15 cellular contexts compared by ENCODE assay signal in genomic region chr11:20596629-20597129, GRCh38. TPM values are rescaled to one million over a fixed set of nuclear protein-coding genes. Genes with fewer than 3 reads are reported as not detected.
A peak's percentile ranks its signal among the peaks of the same experiment; 100 is the strongest.
DNase-seq lines count a peak whose midpoint lies in the region; ATAC-seq and TF ChIP-seq lines count a peak whose summit lies in the region.
"Had no signal": no experiment of that assay in that cellular context is flagged by ENCODE, and none has a peak within 500 bp of the region (broad histone marks: within the 10 kb centered on the region; RNA-seq: fewer than 3 reads in every experiment).

No MANE protein-coding gene starts in this region.

- DNase-seq in heart right ventricle: no peak
- DNase-seq in cardiac septum (ENCODE audit: low spot score): no peak
- DNase-seq in iPS-NIHi11 (ENCODE audit: low spot score): peak; percentile 55
- DNase-seq in thoracic aorta (ENCODE audit: low spot score): no peak
- DNase-seq in DMS79 (lab: John Stamatoyannopoulos, UW): no peak
- no peak for DNase-seq in DMS53 treated with DMSO at 0.1 percent for 48 hours (lab: John Stamatoyannopoulos, UW; ENCODE audit: unreplicated experiment)
- DNase-seq in foreskin fibroblast: no peak
- DNase-seq: activated T-cell treated with anti-CD3 and anti-CD28 coated beads, Interleukin-2, amount 50 U/mL, for 24 hours; anterior cingulate cortex; effector memory CD4-positive, alpha-beta T cell; mesenchymal stem cell; stimulated activated CD4-positive, alpha-beta T cell treated with anti-CD3 and anti-CD28 coated beads, Interleukin-2, amount 100 ng/mL, for 48 hours had no signal

- H3K9me3 Mint-ChIP-seq in brain: peaks cover 0 to 11% (median 4%) of the 10 kb centered on the region in 5 experiments

- peak overlapping the region; percentile 76 to 84 (median 81) for H3K4me3 Mint-ChIP-seq in brain
- H3K4me3 Mint-ChIP-seq: activated T-cell treated with anti-CD3 and anti-CD28 coated beads, Interleukin-2, amount 50 U/mL, for 24 hours; stimulated activated effector memory CD8-positive, alpha-beta T cell treated with anti-CD3 and anti-CD28 coated beads, Interleukin-12 subunit alpha, Interleukin-12 subunit beta, amount 100 ng/mL, for 72 hours had no signal

- H3K27me3 ChIP-seq in heart right ventricle (peaks cover 15 to 99% (median 88%) of the 10 kb centered on the region in 7 donors), thoracic aorta (replicated peaks; ENCODE audit: insufficient read depth) (peaks cover 12% of the 10 kb centered on the region)

- H3K4me1 ChIP-seq in heart right ventricle (peaks cover 0 to 14% (median 7%) of the 10 kb centered on the region in 9 donors), thoracic aorta (ENCODE audit: control insufficient read depth in 1 of 2, low read depth in 2 of 2) (peaks cover 0 to 10% of the 10 kb centered on the region in 2 donors)
- H3K4me1 ChIP-seq: parathyroid adenoma had no signal

- H3K9me3 ChIP-seq in heart right ventricle (no peaks in the 10 kb centered on the region), thoracic aorta (no peaks in the 10 kb centered on the region)

- TF ChIP-seq CTCF in heart right ventricle (IDR thresholded peaks at IDR 0.05) (no peak), brain (conservative IDR thresholded peaks at IDR 0.05) (no peak), thoracic aorta (IDR thresholded peaks at IDR 0.05) (no peak), foreskin fibroblast (IDR thresholded peaks at IDR 0.05; ENCODE audit: low read depth, low read length) (no peak)

- intact Hi-C loops in heart right ventricle (cut with DNase I) (no loop called here), cardiac septum (cut with DNase I) (no loop called here)

- ATAC-seq in heart right ventricle (peak in 2 of 8 donors; percentile 33 to 41), thoracic aorta (ENCODE audit: insufficient number of reproducible peaks, low FRiP score, low read depth) (no peak)
- ATAC-seq: stimulated activated effector memory CD8-positive, alpha-beta T cell treated with anti-CD3 and anti-CD28 coated beads, Interleukin-12 subunit alpha, Interleukin-12 subunit beta, amount 100 ng/mL, for 72 hours had no signal

- peaks cover 16% of the 10 kb centered on the region for H3K4me1 Mint-ChIP-seq in brain

- no peaks in the 10 kb centered on the region for H3K36me3 Mint-ChIP-seq in brain
- H3K36me3 Mint-ChIP-seq: stimulated activated effector memory CD8-positive, alpha-beta T cell treated with anti-CD3 and anti-CD28 coated beads, Interleukin-12 subunit alpha, Interleukin-12 subunit beta, amount 100 ng/mL, for 72 hours had no signal

- H3K4me3 ChIP-seq in heart right ventricle (peak overlapping the region in 6 of 10 donors; percentile 7 to 26 (median 19)), thoracic aorta (peak overlapping the region; percentile 32), foreskin fibroblast (ENCODE audit: low read depth in 1 of 2, low read length in 2 of 2) (no peak overlapping the region)

- peak overlapping the region in 1 of 5 experiments; percentile 72 for H3K27ac Mint-ChIP-seq in brain
- H3K27ac Mint-ChIP-seq: activated T-cell treated with anti-CD3 and anti-CD28 coated beads, Interleukin-2, amount 50 U/mL, for 24 hours; stimulated activated effector memory CD8-positive, alpha-beta T cell treated with anti-CD3 and anti-CD28 coated beads, Interleukin-12 subunit alpha, Interleukin-12 subunit beta, amount 100 ng/mL, for 72 hours had no signal

- WGBS in heart right ventricle, 2 donors: 2 to 3% methylated on average over 38 of the region's 38 CpGs

- H3K27me3 Mint-ChIP-seq in brain: peaks cover 94% of the 10 kb centered on the region

- H3K36me3 ChIP-seq in heart right ventricle (no peaks in the 10 kb centered on the region), thoracic aorta (no peaks in the 10 kb centered on the region)

- H3K27ac ChIP-seq in heart right ventricle: no peak overlapping the region
- H3K27ac ChIP-seq in thoracic aorta: no peak overlapping the region
- H3K27ac ChIP-seq: parathyroid adenoma had no signal

RNA-seq across cellular contexts. Expression of gene SLC6A5, which starts 2.7 kb away (rescaled TPM):
- not detected for total RNA-seq in heart right ventricle
- polyA plus RNA-seq in heart right ventricle: not detected
- total RNA-seq in cardiac septum: not detected
- polyA plus RNA-seq in brain (ENCODE audit: insufficient read depth, low read depth, low replicate concordance): not detected
- total RNA-seq in thoracic aorta: not detected

Comparison
In these comparisons a context has a peak if more than half of its experiments do, and no peak if none do; other contexts are left out.
1. H3K4me3 ChIP-seq: peak in heart right ventricle (6 of 10) and thoracic aorta (single experiment); none in foreskin fibroblast (0 of 2).